Comparison of ENCODE assay signal across 9 cellular contexts in genomic region chr11:63769719-63770443, GRCh38. TPM values are rescaled to one million over a fixed set of nuclear protein-coding genes. Genes with fewer than 3 reads are reported as not detected.
DNase-seq lines count a peak whose midpoint lies in the region; TF ChIP-seq lines count a peak whose summit lies in the region.
"Had no signal": no experiment of that assay in that cellular context is flagged by ENCODE, and none has a peak within 500 bp of the region (broad histone marks: within the 10 kb centered on the region; RNA-seq: fewer than 3 reads in every experiment).

No MANE protein-coding gene starts in this region.

- peak overlapping the region; percentile 20 to 27 for H3K27ac ChIP-seq in liver (ENCODE audit: low read depth in 1 of 2, low read length in 2 of 2)
- peak overlapping the region; percentile 73 to 89 (median 82) for H3K27ac ChIP-seq in transverse colon

- TF ChIP-seq RAD21 in liver (IDR thresholded peaks at IDR 0.05): no peak

- in situ Hi-C loops in transverse colon (cut with MboI; ENCODE audit: low pct_ligation_motif_present in 1 of 4, low pct_unique_long_range_greater_than_20kb in 1 of 4, low sequenced_read_pairs in 3 of 4) (loop anchor here in 1 of 4 donors (10.0 kb wide), 1 partner anchor 175 kb away; no protein-coding TSS in a partner anchor), GM13976 (cut with MboI; ENCODE audit: low sequenced_read_pairs, unreplicated experiment) (no loop called here)

- H3K9me3 ChIP-seq in liver (ENCODE audit: control insufficient read depth in 4 of 4, low read length in 3 of 4) (no peaks in the 10 kb centered on the region), transverse colon (no peaks in the 10 kb centered on the region)
- H3K9me3 ChIP-seq: adrenal gland had no signal

- 35% methylated on average over 35 of the region's 35 CpGs for WGBS in liver
- WGBS in transverse colon (ENCODE audit: low coverage in 1 of 2), 2 donors: 14% methylated on average over 17 of the region's 35 CpGs; no CpG with 5 or more reads in 1 of the 2 donors

- H3K27me3 ChIP-seq in liver (ENCODE audit: control insufficient read depth in 4 of 4, insufficient read depth in 4 of 4, low read length in 3 of 4) (no peaks in the 10 kb centered on the region), transverse colon (peaks cover 25% of the 10 kb centered on the region)
- H3K27me3 ChIP-seq: adrenal gland had no signal

- TF ChIP-seq EP300 in transverse colon (IDR thresholded peaks at IDR 0.05; ENCODE audit: low read depth): no peak

- H3K27me3 Mint-ChIP-seq in activated naive CD4-positive, alpha-beta T cell treated with anti-CD3 and anti-CD28 coated beads, Interleukin-2, amount 50 U/mL, for 24 hours: peaks cover 3% of the 10 kb centered on the region

- no peaks in the 10 kb centered on the region for H3K9me3 Mint-ChIP-seq in activated naive CD4-positive, alpha-beta T cell treated with anti-CD3 and anti-CD28 coated beads, Interleukin-2, amount 50 U/mL, for 24 hours

- intact Hi-C loops in transverse colon (cut with DNase I; ENCODE audit: low total_unique reads): loop anchor here (5.0 to 10.0 kb wide), 2 partner anchors 42 to 85 kb away; partner anchors contain the start of genes RTN3 and SPINDOC

- peak overlapping the region in 2 of 3 donors; percentile 43 to 97 for H3K4me3 ChIP-seq in liver (ENCODE audit: low read depth in 1 of 3, low read length in 3 of 3)
- H3K4me3 ChIP-seq in transverse colon: peak overlapping the region; percentile 79 to 94 (median 92)

- no peak for TF ChIP-seq CTCF in liver (IDR thresholded peaks at IDR 0.05; ENCODE audit: low read depth, low read length, missing input control)
- TF ChIP-seq CTCF in transverse colon (IDR thresholded peaks at IDR 0.05): no peak
- no peak for TF ChIP-seq CTCF in GM13976 (IDR thresholded peaks at IDR 0.05; ENCODE audit: borderline replicate concordance, control extremely low read depth, extremely low read depth, insufficient read depth, missing control alignments)

- peaks cover 8% of the 10 kb centered on the region for H3K4me1 Mint-ChIP-seq in activated naive CD4-positive, alpha-beta T cell treated with anti-CD3 and anti-CD28 coated beads, Interleukin-2, amount 50 U/mL, for 24 hours

- H3K4me1 ChIP-seq in liver (ENCODE audit: control insufficient read depth in 4 of 4, insufficient read depth in 4 of 4, low read length in 3 of 4) (peaks cover 15 to 40% (median 31%) of the 10 kb centered on the region in 4 donors), transverse colon (peaks cover 19 to 39% (median 32%) of the 10 kb centered on the region in 4 donors)

- H3K27ac Mint-ChIP-seq in activated naive CD4-positive, alpha-beta T cell treated with anti-CD3 and anti-CD28 coated beads, Interleukin-2, amount 50 U/mL, for 24 hours: no peak overlapping the region

- no peak for DNase-seq in activated naive CD4-positive, alpha-beta T cell (lab: John Stamatoyannopoulos, UW)
- peak; percentile 48 for DNase-seq in astrocyte of the hippocampus (ENCODE audit: low read depth, low spot score)
- no peak for DNase-seq in transverse colon
- DNase-seq in KG1 (lab: John Stamatoyannopoulos, UW): no peak
- DNase-seq in stimulated activated naive CD4-positive, alpha-beta T cell (lab: John Stamatoyannopoulos, UW): no peak
- no peak for DNase-seq in GM13976 (ENCODE audit: low spot score)

- H3K36me3 ChIP-seq in liver (ENCODE audit: control insufficient read depth in 4 of 4, insufficient read depth in 3 of 4, low read depth in 1 of 4, low read length in 3 of 4) (no peaks in the 10 kb centered on the region), transverse colon (no peaks in the 10 kb centered on the region)
- H3K36me3 ChIP-seq: adrenal gland had no signal

- no peak overlapping the region for H3K9ac ChIP-seq in liver (ENCODE audit: low read depth in 1 of 2, low read length in 2 of 2)

- H3K36me3 Mint-ChIP-seq in activated naive CD4-positive, alpha-beta T cell treated with anti-CD3 and anti-CD28 coated beads, Interleukin-2, amount 50 U/mL, for 24 hours: no peaks in the 10 kb centered on the region

- peak overlapping the region; percentile 74 for H3K4me3 Mint-ChIP-seq in activated naive CD4-positive, alpha-beta T cell treated with anti-CD3 and anti-CD28 coated beads, Interleukin-2, amount 50 U/mL, for 24 hours

- no peak for TF ChIP-seq POLR2A in transverse colon (IDR thresholded peaks at IDR 0.05)

TF ChIP-seq in liver, 16 proteins besides CTCF, POLR2A, EP300 and RAD21:
- TF ChIP-seq HNF4A (conservative IDR thresholded peaks at IDR 0.05): no peak
- no peak for TF ChIP-seq NR2F2 (IDR thresholded peaks at IDR 0.05)
- no peak for TF ChIP-seq GABPA (IDR thresholded peaks at IDR 0.05 in 1 of 2, conservative IDR thresholded peaks at IDR 0.05 in 1 of 2)
- no peak for TF ChIP-seq ZBTB33 (IDR thresholded peaks at IDR 0.05)
- TF ChIP-seq ATF3 (IDR thresholded peaks at IDR 0.05): no peak
- no peak for TF ChIP-seq TAF1 (conservative IDR thresholded peaks at IDR 0.05)
- no peak for TF ChIP-seq JUND (IDR thresholded peaks at IDR 0.05)
- TF ChIP-seq YY1 (IDR thresholded peaks at IDR 0.05): no peak
- TF ChIP-seq REST (IDR thresholded peaks at IDR 0.05): no peak
- TF ChIP-seq EGR1 (IDR thresholded peaks at IDR 0.05; ENCODE audit: low read depth in 2 of 2): no peak
- TF ChIP-seq MAX (IDR thresholded peaks at IDR 0.05): no peak
- no peak for TF ChIP-seq SP1 (IDR thresholded peaks at IDR 0.05)
- no peak for TF ChIP-seq FOXA2 (IDR thresholded peaks at IDR 0.05)
- no peak for TF ChIP-seq FOXA1 (IDR thresholded peaks at IDR 0.05)

RNA-seq across cellular contexts. Expression of gene ZFTA, which starts 1.3 kb away (rescaled TPM):
- total RNA-seq in liver: 10 to 100 TPM in 1 of 2 donors, 1 to 10 TPM in 1; 8.4 to 12.1 TPM
- 1 to 10 TPM; 1.7 to 5.2 TPM for polyA plus RNA-seq in liver
- total RNA-seq in transverse colon: 10 to 100 TPM in 3 of 4 donors, 1 to 10 TPM in 1; 4.6 to 15.7 (median 11.0) TPM

RNA-seq across cellular contexts. Expression of gene SPINDOC, which starts 43.4 kb away (rescaled TPM):
- total RNA-seq in liver (1 to 10 TPM; 3.2 to 3.8 TPM), transverse colon (1 to 10 TPM; 1.5 to 9.8 (median 5.2) TPM)
- 1 to 10 TPM in 1 of 2 donors, under 1 TPM in 1; 0.42 to 2.6 TPM for polyA plus RNA-seq in liver
